In the genomic region with DNA sequence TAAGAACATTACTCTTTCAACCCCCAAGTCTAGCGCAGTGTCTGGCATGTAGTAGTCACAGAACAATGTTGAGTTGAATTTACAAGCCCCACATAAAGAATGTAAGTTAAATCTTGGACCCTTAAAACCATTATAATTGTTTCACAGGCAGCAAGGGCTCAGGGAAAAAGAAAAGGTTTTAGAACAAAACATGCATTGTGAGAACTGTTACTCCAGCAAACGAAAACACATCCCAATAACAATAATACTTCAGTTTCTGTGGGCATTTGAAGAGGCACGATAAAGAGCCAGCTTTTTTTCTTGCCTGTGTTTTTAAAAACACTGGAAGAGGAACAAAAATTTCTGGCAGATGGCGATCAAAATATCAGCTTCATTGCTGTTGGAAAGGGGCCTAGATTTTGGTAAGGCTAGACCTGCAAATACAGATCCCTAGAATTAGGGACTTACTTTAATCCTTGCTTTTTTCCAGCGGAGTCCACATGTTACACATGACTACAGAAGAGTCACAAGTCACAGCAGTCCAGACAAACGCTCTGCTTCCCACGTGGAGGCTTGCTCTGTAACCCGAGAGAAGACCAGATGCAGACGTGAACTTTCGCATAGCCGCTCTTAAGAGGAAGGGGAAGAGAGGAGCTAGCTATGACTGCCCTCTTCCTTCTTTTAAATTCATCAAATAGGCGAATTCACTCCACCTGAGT, we compare ENCODE assay signal across 9 cellular contexts.
DNase-seq lines count a peak whose midpoint lies in the region; ATAC-seq lines count a peak whose summit lies in the region.
"Had no signal": no experiment of that assay in that cellular context is flagged by ENCODE, and none has a peak within 500 bp of the region (broad histone marks: within the 10 kb centered on the region; RNA-seq: fewer than 3 reads in every experiment).

No MANE protein-coding gene starts in this region.

- H3K4me1 Mint-ChIP-seq in stimulated activated memory B cell treated with anti-CD40 and anti-IgM and Interleukin-4, amounts not matched to agents 10 μg/mL and 1 μg/mL and 100 μg/mL, for 72 hours = no peaks in the 10 kb centered on the region

- no peaks in the 10 kb centered on the region for H3K27me3 ChIP-seq in right cardiac atrium (ENCODE audit: control insufficient read depth, insufficient read depth)

- ATAC-seq in right cardiac atrium = peak; percentile 55 to 87
- ATAC-seq in stimulated activated memory B cell treated with anti-CD40 and anti-IgM and Interleukin-4, amounts not matched to agents 10 μg/mL and 1 μg/mL and 100 μg/mL, for 72 hours = peak; percentile 25
- ATAC-seq in HG03342 (IDR thresholded peaks at IDR 0.05; ENCODE audit: unreplicated experiment) = no peak
- no peak for ATAC-seq in HG03039 (IDR thresholded peaks at IDR 0.05; ENCODE audit: unreplicated experiment)
- ATAC-seq in GM21529 (IDR thresholded peaks at IDR 0.05; ENCODE audit: unreplicated experiment) = no peak

- H3K27ac Mint-ChIP-seq in stimulated activated memory B cell treated with anti-CD40 and anti-IgM and Interleukin-4, amounts not matched to agents 10 μg/mL and 1 μg/mL and 100 μg/mL, for 72 hours = no peak overlapping the region

- H3K36me3 Mint-ChIP-seq in stimulated activated memory B cell treated with anti-CD40 and anti-IgM and Interleukin-4, amounts not matched to agents 10 μg/mL and 1 μg/mL and 100 μg/mL, for 72 hours = no peaks in the 10 kb centered on the region

- in situ Hi-C loops in KBM-7 (cut with MboI; ENCODE audit: low pct_unique_long_range_greater_than_20kb, low sequenced_read_pairs) = no loop called here

- no peak overlapping the region for H3K27ac ChIP-seq in right cardiac atrium (ENCODE audit: low read length)

- 27% methylated on average over 12 of the region's 12 CpGs for WGBS in right cardiac atrium

- no peak overlapping the region for H3K4me3 Mint-ChIP-seq in stimulated activated memory B cell treated with anti-CD40 and anti-IgM and Interleukin-4, amounts not matched to agents 10 μg/mL and 1 μg/mL and 100 μg/mL, for 72 hours

- intact Hi-C loops in right cardiac atrium (cut with DNase I) = no loop called here

- no peaks in the 10 kb centered on the region for H3K27me3 Mint-ChIP-seq in stimulated activated memory B cell treated with anti-CD40 and anti-IgM and Interleukin-4, amounts not matched to agents 10 μg/mL and 1 μg/mL and 100 μg/mL, for 72 hours

- peak overlapping the region; percentile 4 for H3K4me3 ChIP-seq in right cardiac atrium (ENCODE audit: low read length)

- no peaks in the 10 kb centered on the region for H3K9me3 ChIP-seq in right cardiac atrium (ENCODE audit: control insufficient read depth, low read length)

- no peaks in the 10 kb centered on the region for H3K9me3 Mint-ChIP-seq in stimulated activated memory B cell treated with anti-CD40 and anti-IgM and Interleukin-4, amounts not matched to agents 10 μg/mL and 1 μg/mL and 100 μg/mL, for 72 hours

- DNase-seq in KBM-7 (peak; percentile 87), SK-N-DZ (ENCODE audit: low spot score) (peak; percentile 62), right cardiac atrium (peak; percentile 26 to 74 (median 26))
- DNase-seq in stimulated activated CD4-positive, alpha-beta T cell treated with anti-CD3 and anti-CD28 coated beads, Interleukin-4, amount 100 ng/mL, for 4 hours = no peak
- DNase-seq: T1000 had no signal

- no peaks in the 10 kb centered on the region for H3K4me1 ChIP-seq in right cardiac atrium (ENCODE audit: control insufficient read depth, insufficient read depth, low read length)

Comparison
In these comparisons a context has a peak if more than half of its experiments do, and no peak if none do; other contexts are left out.
1. DNase-seq: peak in KBM-7 (single experiment), SK-N-DZ (single experiment) and right cardiac atrium (3 of 3); none in stimulated activated CD4-positive, alpha-beta T cell treated with anti-CD3 and anti-CD28 coated beads, Interleukin-4, amount 100 ng/mL, for 4 hours (0 of 2).
2. ATAC-seq: peak in right cardiac atrium (2 of 2) and stimulated activated memory B cell treated with anti-CD40 and anti-IgM and Interleukin-4, amounts not matched to agents 10 μg/mL and 1 μg/mL and 100 μg/mL, for 72 hours (single experiment); none in HG03342 (single experiment), HG03039 (single experiment) and GM21529 (single experiment).